In genomic region chr15:50911001-50911400, GRCh38 we compare ENCODE assay signal across 14 cellular contexts. TPM values are rescaled to one million over a fixed set of nuclear protein-coding genes. Genes with fewer than 3 reads are reported as not detected.
DNase-seq lines count a peak whose midpoint lies in the region; ATAC-seq and TF ChIP-seq lines count a peak whose summit lies in the region.
"Had no signal": no experiment of that assay in that cellular context is flagged by ENCODE, and none has a peak within 500 bp of the region (broad histone marks: within the 10 kb centered on the region; RNA-seq: fewer than 3 reads in every experiment).

No MANE protein-coding gene starts in this region.

- H3K4me1 ChIP-seq in CD8-positive, alpha-beta memory T cell (ENCODE audit: insufficient read depth, low read length): peaks cover 6% of the 10 kb centered on the region

- in situ Hi-C loops in astrocyte of the spinal cord (cut with HindIII; ENCODE audit: low sequenced_read_pairs): no loop called here

- CTCF ChIA-PET in CD8-positive, alpha-beta memory T cell (lab: Charles Lee): no interaction called here

- H3K36me3 ChIP-seq in CD8-positive, alpha-beta memory T cell (ENCODE audit: insufficient read depth, low read length): peaks cover 10% of the 10 kb centered on the region

- no peak overlapping the region for H3K4me3 ChIP-seq in astrocyte of the spinal cord (ENCODE audit: low read depth, low read length)
- no peak overlapping the region for H3K4me3 ChIP-seq in CD8-positive, alpha-beta memory T cell (ENCODE audit: low read length)
- H3K4me3 ChIP-seq: cardiac muscle cell, tibial artery had no signal

- H3K36me3 Mint-ChIP-seq in activated naive CD8-positive, alpha-beta T cell: peaks cover 11% of the 10 kb centered on the region
- peaks cover 28% of the 10 kb centered on the region for H3K36me3 Mint-ChIP-seq in activated naive CD8-positive, alpha-beta T cell treated with anti-CD3 and anti-CD28 coated beads, Interleukin-2, amount 50 U/mL, for 24 hours (ENCODE audit: low read depth)
- peaks cover 8% of the 10 kb centered on the region for H3K36me3 Mint-ChIP-seq in endothelial cell (ENCODE audit: low read depth, unreplicated experiment)
- H3K36me3 Mint-ChIP-seq in CD8-positive, alpha-beta memory T cell: peaks cover 0 to 52% (median 13%) of the 10 kb centered on the region in 3 donors
- H3K36me3 Mint-ChIP-seq in activated T-helper 1 cell treated with anti-CD3 and anti-CD28 coated beads, Interleukin-12 subunit alpha, Interleukin-12 subunit beta, Interleukin-2, Interleukin-4 antibody, amounts not matched to agents 30 ng/mL and 10 ng/mL and 1 ng/mL, durations not matched to agents 14 hours and 24 hours and 36 hours (ENCODE audit: low read depth): peaks cover 18% of the 10 kb centered on the region

- H3K9me3 Mint-ChIP-seq in activated naive CD8-positive, alpha-beta T cell (ENCODE audit: low read depth): no peaks in the 10 kb centered on the region
- H3K9me3 Mint-ChIP-seq in activated naive CD8-positive, alpha-beta T cell treated with anti-CD3 and anti-CD28 coated beads, Interleukin-2, amount 50 U/mL, for 24 hours: no peaks in the 10 kb centered on the region
- no peaks in the 10 kb centered on the region for H3K9me3 Mint-ChIP-seq in endothelial cell (ENCODE audit: unreplicated experiment)
- no peaks in the 10 kb centered on the region for H3K9me3 Mint-ChIP-seq in CD8-positive, alpha-beta memory T cell
- no peaks in the 10 kb centered on the region for H3K9me3 Mint-ChIP-seq in activated T-helper 1 cell treated with anti-CD3 and anti-CD28 coated beads, Interleukin-12 subunit alpha, Interleukin-12 subunit beta, Interleukin-2, Interleukin-4 antibody, amounts not matched to agents 30 ng/mL and 10 ng/mL and 1 ng/mL, durations not matched to agents 14 hours and 24 hours and 36 hours
- H3K9me3 Mint-ChIP-seq: activated T-helper 17 cell treated with anti-CD3 and anti-CD28 coated beads, Interleukin-2, amount 50 U/mL, for 72 hours had no signal

- peaks cover 25% of the 10 kb centered on the region for H3K4me1 Mint-ChIP-seq in activated naive CD8-positive, alpha-beta T cell (ENCODE audit: low read depth)
- H3K4me1 Mint-ChIP-seq in activated naive CD8-positive, alpha-beta T cell treated with anti-CD3 and anti-CD28 coated beads, Interleukin-2, amount 50 U/mL, for 24 hours: peaks cover 33% of the 10 kb centered on the region
- peaks cover 8% of the 10 kb centered on the region for H3K4me1 Mint-ChIP-seq in endothelial cell (ENCODE audit: unreplicated experiment)
- H3K4me1 Mint-ChIP-seq in CD8-positive, alpha-beta memory T cell: peaks cover 20 to 34% (median 30%) of the 10 kb centered on the region in 3 donors
- H3K4me1 Mint-ChIP-seq in activated T-helper 1 cell treated with anti-CD3 and anti-CD28 coated beads, Interleukin-12 subunit alpha, Interleukin-12 subunit beta, Interleukin-2, Interleukin-4 antibody, amounts not matched to agents 30 ng/mL and 10 ng/mL and 1 ng/mL, durations not matched to agents 14 hours and 24 hours and 36 hours (ENCODE audit: low read depth): peaks cover 15% of the 10 kb centered on the region

- no peak overlapping the region for H3K27ac ChIP-seq in CD8-positive, alpha-beta memory T cell (ENCODE audit: low read depth, low read length)
- H3K27ac ChIP-seq: cardiac muscle cell, tibial artery had no signal

- POLR2A ChIA-PET in CD8-positive, alpha-beta memory T cell (lab: Charles Lee): no interaction called here

- H3K27me3 ChIP-seq in CD8-positive, alpha-beta memory T cell (ENCODE audit: insufficient read depth, low read length, poor library complexity, severe bottlenecking): no peaks in the 10 kb centered on the region
- H3K27me3 ChIP-seq: cardiac muscle cell, tibial artery had no signal

- TF ChIP-seq CTCF in astrocyte of the spinal cord (IDR thresholded peaks at IDR 0.05; ENCODE audit: low read depth, low read length) (no peak), endothelial cell (IDR thresholded peaks at IDR 0.05; ENCODE audit: unreplicated experiment) (no peak)

- H3K27me3 Mint-ChIP-seq in activated naive CD8-positive, alpha-beta T cell: no peaks in the 10 kb centered on the region
- H3K27me3 Mint-ChIP-seq in activated naive CD8-positive, alpha-beta T cell treated with anti-CD3 and anti-CD28 coated beads, Interleukin-2, amount 50 U/mL, for 24 hours: no peaks in the 10 kb centered on the region
- H3K27me3 Mint-ChIP-seq in endothelial cell (ENCODE audit: unreplicated experiment): peaks cover 3% of the 10 kb centered on the region
- H3K27me3 Mint-ChIP-seq in CD8-positive, alpha-beta memory T cell: no peaks in the 10 kb centered on the region
- no peaks in the 10 kb centered on the region for H3K27me3 Mint-ChIP-seq in activated T-helper 1 cell treated with anti-CD3 and anti-CD28 coated beads, Interleukin-12 subunit alpha, Interleukin-12 subunit beta, Interleukin-2, Interleukin-4 antibody, amounts not matched to agents 30 ng/mL and 10 ng/mL and 1 ng/mL, durations not matched to agents 14 hours and 24 hours and 36 hours (ENCODE audit: insufficient read depth)
- H3K27me3 Mint-ChIP-seq: activated T-helper 17 cell treated with anti-CD3 and anti-CD28 coated beads, Interleukin-2, amount 50 U/mL, for 72 hours had no signal

- intact Hi-C loops in activated T-helper 1 cell treated with anti-CD3 and anti-CD28 coated beads, Interleukin-12 subunit alpha, Interleukin-12 subunit beta, Interleukin-2, Interleukin-4 antibody, amounts not matched to agents 30 ng/mL and 10 ng/mL and 1 ng/mL, durations not matched to agents 14 hours and 24 hours and 36 hours (cut with micrococcal nuclease): no loop called here

- peak overlapping the region; percentile 96 for H3K4me3 Mint-ChIP-seq in activated naive CD8-positive, alpha-beta T cell
- H3K4me3 Mint-ChIP-seq in activated naive CD8-positive, alpha-beta T cell treated with anti-CD3 and anti-CD28 coated beads, Interleukin-2, amount 50 U/mL, for 24 hours: no peak overlapping the region
- H3K4me3 Mint-ChIP-seq in endothelial cell (ENCODE audit: unreplicated experiment): no peak overlapping the region
- H3K4me3 Mint-ChIP-seq in CD8-positive, alpha-beta memory T cell: peak overlapping the region in 3 of 7 donors; percentile 8 to 97 (median 73)
- no peak overlapping the region for H3K4me3 Mint-ChIP-seq in activated T-helper 1 cell treated with anti-CD3 and anti-CD28 coated beads, Interleukin-12 subunit alpha, Interleukin-12 subunit beta, Interleukin-2, Interleukin-4 antibody, amounts not matched to agents 30 ng/mL and 10 ng/mL and 1 ng/mL, durations not matched to agents 14 hours and 24 hours and 36 hours

- H3K9me3 ChIP-seq in CD8-positive, alpha-beta memory T cell (ENCODE audit: low read length): no peaks in the 10 kb centered on the region
- H3K9me3 ChIP-seq: tibial artery had no signal

- ATAC-seq in activated naive CD8-positive, alpha-beta T cell treated with anti-CD3 and anti-CD28 coated beads, Interleukin-2, amount 50 U/mL, for 24 hours: no peak
- ATAC-seq in HG03159 (IDR thresholded peaks at IDR 0.05; ENCODE audit: unreplicated experiment): no peak
- ATAC-seq: activated T-helper 17 cell treated with anti-CD3 and anti-CD28 coated beads, Interleukin-2, amount 50 U/mL, for 72 hours had no signal

- no peak overlapping the region for H3K27ac Mint-ChIP-seq in activated naive CD8-positive, alpha-beta T cell
- H3K27ac Mint-ChIP-seq in activated naive CD8-positive, alpha-beta T cell treated with anti-CD3 and anti-CD28 coated beads, Interleukin-2, amount 50 U/mL, for 24 hours: no peak overlapping the region
- H3K27ac Mint-ChIP-seq in endothelial cell (ENCODE audit: unreplicated experiment): no peak overlapping the region
- peak overlapping the region in 1 of 8 donors; percentile 100 for H3K27ac Mint-ChIP-seq in CD8-positive, alpha-beta memory T cell
- no peak overlapping the region for H3K27ac Mint-ChIP-seq in activated T-helper 1 cell treated with anti-CD3 and anti-CD28 coated beads, Interleukin-12 subunit alpha, Interleukin-12 subunit beta, Interleukin-2, Interleukin-4 antibody, amounts not matched to agents 30 ng/mL and 10 ng/mL and 1 ng/mL, durations not matched to agents 14 hours and 24 hours and 36 hours
- H3K27ac Mint-ChIP-seq: activated T-helper 17 cell treated with anti-CD3 and anti-CD28 coated beads, Interleukin-2, amount 50 U/mL, for 72 hours had no signal

- DNase-seq in activated naive CD8-positive, alpha-beta T cell treated with anti-CD3 and anti-CD28 coated beads, Interleukin-2, amount 50 U/mL, for 24 hours: no peak
- DNase-seq in astrocyte of the spinal cord (ENCODE audit: low read depth, low spot score) (peak; percentile 20), kidney tubule cell (ENCODE audit: low spot score) (peak; percentile 24), endothelial cell (ENCODE audit: low spot score) (no peak)
- DNase-seq in CD8-positive, alpha-beta memory T cell: no peak
- DNase-seq in activated T-helper 1 cell treated with anti-CD3 and anti-CD28 coated beads, Interleukin-12 subunit alpha, Interleukin-12 subunit beta, Interleukin-2, Interleukin-4 antibody, amounts not matched to agents 30 ng/mL and 10 ng/mL and 1 ng/mL, durations not matched to agents 14 hours and 24 hours and 36 hours (ENCODE audit: low spot score): no peak
- DNase-seq: activated CD4-positive, alpha-beta T cell treated with anti-CD3 and anti-CD28 coated beads for 4 hours; DND-41; stimulated activated CD4-positive, alpha-beta T cell treated with anti-CD3 and anti-CD28 coated beads, Interleukin-12 subunit alpha, Interleukin-12 subunit beta, amount 100 ng/mL, for 4 hours; tibial artery had no signal

RNA-seq across cellular contexts. Expression of gene AP4E1, which starts 2.5 kb away (rescaled TPM):
- total RNA-seq in endothelial cell (ENCODE audit: unreplicated experiment): 7.4 TPM
- total RNA-seq in CD8-positive, alpha-beta memory T cell: 10 to 100 TPM; 16.5 to 18.8 TPM
- polyA plus RNA-seq in CD8-positive, alpha-beta memory T cell: 5.8 TPM
- total RNA-seq in activated T-helper 1 cell treated with anti-CD3 and anti-CD28 coated beads, Interleukin-12 subunit alpha, Interleukin-12 subunit beta, Interleukin-2, Interleukin-4 antibody, amounts not matched to agents 30 ng/mL and 10 ng/mL and 1 ng/mL, durations not matched to agents 14 hours and 24 hours and 36 hours: 15.8 and 17.0 TPM in 2 replicates

Comparison
In these comparisons a context has a peak if more than half of its experiments do, and no peak if none do; other contexts are left out.
1. DNase-seq: peak in astrocyte of the spinal cord (single experiment) and kidney tubule cell (single experiment); none in activated naive CD8-positive, alpha-beta T cell treated with anti-CD3 and anti-CD28 coated beads, Interleukin-2, amount 50 U/mL, for 24 hours (single experiment), endothelial cell (single experiment), CD8-positive, alpha-beta memory T cell (0 of 5) and activated T-helper 1 cell treated with anti-CD3 and anti-CD28 coated beads, Interleukin-12 subunit alpha, Interleukin-12 subunit beta, Interleukin-2, Interleukin-4 antibody, amounts not matched to agents 30 ng/mL and 10 ng/mL and 1 ng/mL, durations not matched to agents 14 hours and 24 hours and 36 hours (single experiment).